In the genomic region with DNA sequence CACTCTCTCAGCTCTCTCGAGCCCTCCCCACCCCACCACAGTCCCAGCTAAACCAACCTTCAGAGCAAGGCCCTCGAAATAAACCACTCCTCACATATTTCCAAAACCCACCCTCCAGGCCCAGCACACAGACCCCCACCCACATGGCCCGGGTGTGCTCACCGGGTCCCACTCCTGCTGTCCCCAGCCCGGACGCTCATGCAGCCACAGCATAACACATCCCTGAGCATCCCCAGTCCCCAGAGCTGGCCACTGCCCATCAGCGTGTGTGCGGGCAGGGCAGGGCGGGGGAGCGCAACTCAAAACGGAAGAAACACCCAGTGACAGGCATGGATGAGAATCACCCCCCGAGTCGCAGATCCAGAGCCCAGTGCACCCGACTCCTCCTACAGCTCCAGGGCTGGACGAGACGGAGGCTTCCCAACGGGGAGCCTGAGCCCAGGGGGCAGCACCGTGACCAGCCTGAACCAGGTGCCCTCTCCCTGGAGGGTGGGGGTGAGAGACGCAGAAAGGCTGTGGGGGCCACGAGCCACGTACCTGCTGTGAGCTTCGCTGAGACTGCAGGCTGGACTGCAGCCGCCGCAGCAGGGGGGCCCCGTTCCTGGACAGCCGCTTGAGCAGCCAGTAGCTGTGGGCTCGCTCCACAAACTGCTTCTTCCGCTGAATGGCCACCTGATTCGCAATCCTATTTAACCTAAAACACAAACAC, we compare ENCODE assay signal across 27 cellular contexts. TPM values are rescaled to one million over a fixed set of nuclear protein-coding genes. Genes with fewer than 3 reads are reported as not detected.
DNase-seq lines count a peak whose midpoint lies in the region; ATAC-seq and TF ChIP-seq lines count a peak whose summit lies in the region.
"Had no signal": no experiment of that assay in that cellular context is flagged by ENCODE, and none has a peak within 500 bp of the region (broad histone marks: within the 10 kb centered on the region; RNA-seq: fewer than 3 reads in every experiment).

No MANE protein-coding gene starts in this region.

- no peak for ATAC-seq in HG02840 (IDR thresholded peaks at IDR 0.05; ENCODE audit: low FRiP score, unreplicated experiment)
- ATAC-seq: left lung, pancreas had no signal

- H4K20me1 ChIP-seq in BLaER1 treated with 17β-estradiol and CSF1 and Interleukin-3, amounts not matched to agents 10 nM and 100 nM = peaks cover 99 to 100% (median 100%) of the 10 kb centered on the region in 11 experiments

- peak overlapping the region in 8 of 11 experiments; percentile 8 to 50 (median 38); a peak in 16 of 22 replicates for H3K4me2 ChIP-seq in BLaER1 treated with 17β-estradiol and CSF1 and Interleukin-3, amounts not matched to agents 10 nM and 100 nM
- H3K4me2 ChIP-seq: KMS-11 had no signal

- peaks cover 45% of the 10 kb centered on the region for H3K36me3 Mint-ChIP-seq in activated CD4-positive, alpha-beta T cell treated with anti-CD3 and anti-CD28 coated beads, Interleukin-2, amount 10 ng/mL, durations not matched to agents 7 days and 5 days (ENCODE audit: low read depth)
- peaks cover 33% of the 10 kb centered on the region for H3K36me3 Mint-ChIP-seq in activated naive CD8-positive, alpha-beta T cell treated with anti-CD3 and anti-CD28 coated beads for 36 hours
- peaks cover 54% of the 10 kb centered on the region for H3K36me3 Mint-ChIP-seq in nephron progenitor cell (ENCODE audit: low read depth)

- H3K4me3 Mint-ChIP-seq in activated CD4-positive, alpha-beta T cell treated with anti-CD3 and anti-CD28 coated beads, Interleukin-2, amount 10 ng/mL, durations not matched to agents 7 days and 5 days = no peak overlapping the region
- H3K4me3 Mint-ChIP-seq in activated naive CD8-positive, alpha-beta T cell treated with anti-CD3 and anti-CD28 coated beads for 36 hours = no peak overlapping the region
- no peak overlapping the region for H3K4me3 Mint-ChIP-seq in nephron progenitor cell

- H3K9me3 ChIP-seq in BLaER1 treated with 17β-estradiol and CSF1 and Interleukin-3, amounts not matched to agents 10 nM and 100 nM (replicated peaks in 1 of 11) = peaks cover 0 to 9% (median 0%) of the 10 kb centered on the region in 11 experiments; a peak in 1 of 22 replicates
- H3K9me3 ChIP-seq: esophagus squamous epithelium, left lung, pancreas, Peyer's patch, spleen, stomach, tibial artery had no signal

- peaks cover 78 to 100% (median 96%) of the 10 kb centered on the region in 11 experiments for H3K36me3 ChIP-seq in BLaER1 treated with 17β-estradiol and CSF1 and Interleukin-3, amounts not matched to agents 10 nM and 100 nM

- peaks cover 45% of the 10 kb centered on the region for H3K4me1 Mint-ChIP-seq in activated CD4-positive, alpha-beta T cell treated with anti-CD3 and anti-CD28 coated beads, Interleukin-2, amount 10 ng/mL, durations not matched to agents 7 days and 5 days
- peaks cover 34% of the 10 kb centered on the region for H3K4me1 Mint-ChIP-seq in activated naive CD8-positive, alpha-beta T cell treated with anti-CD3 and anti-CD28 coated beads for 36 hours
- H3K4me1 Mint-ChIP-seq in nephron progenitor cell = peaks cover 17% of the 10 kb centered on the region

- no peaks in the 10 kb centered on the region for H3K27me3 Mint-ChIP-seq in activated CD4-positive, alpha-beta T cell treated with anti-CD3 and anti-CD28 coated beads, Interleukin-2, amount 10 ng/mL, durations not matched to agents 7 days and 5 days
- H3K27me3 Mint-ChIP-seq in activated naive CD8-positive, alpha-beta T cell treated with anti-CD3 and anti-CD28 coated beads for 36 hours = no peaks in the 10 kb centered on the region
- no peaks in the 10 kb centered on the region for H3K27me3 Mint-ChIP-seq in nephron progenitor cell (ENCODE audit: low read depth, poor library complexity)

- H3K9me3 Mint-ChIP-seq in activated CD4-positive, alpha-beta T cell treated with anti-CD3 and anti-CD28 coated beads, Interleukin-2, amount 10 ng/mL, durations not matched to agents 7 days and 5 days = no peaks in the 10 kb centered on the region
- no peaks in the 10 kb centered on the region for H3K9me3 Mint-ChIP-seq in activated naive CD8-positive, alpha-beta T cell treated with anti-CD3 and anti-CD28 coated beads for 36 hours
- H3K9me3 Mint-ChIP-seq in nephron progenitor cell = peaks cover 28% of the 10 kb centered on the region

- peak overlapping the region in 3 of 11 experiments; percentile 10 to 40 (median 29); a peak in 2 of 22 replicates for H3K27ac ChIP-seq in BLaER1 treated with 17β-estradiol and CSF1 and Interleukin-3, amounts not matched to agents 10 nM and 100 nM
- H3K27ac ChIP-seq: cardiac muscle cell, esophagus squamous epithelium, GM23248, KMS-11, left lung, pancreas, Peyer's patch, spleen, stomach, tibial artery had no signal

- peaks cover 13 to 52% (median 45%) of the 10 kb centered on the region in 10 experiments for H3K4me1 ChIP-seq in BLaER1 treated with 17β-estradiol and CSF1 and Interleukin-3, amounts not matched to agents 10 nM and 100 nM

- CTCF ChIA-PET in activated CD4-positive, alpha-beta T cell treated with anti-CD3 and anti-CD28 coated beads, Interleukin-2, amount 10 ng/mL, durations not matched to agents 7 days and 5 days (lab: Charles Lee) = interaction anchor here (0.8 kb wide), 1 partner anchor 35 kb away, joined by 3 read pairs; no protein-coding TSS in a partner anchor

- peak overlapping the region in 5 of 11 experiments; percentile 4 to 44 (median 18); a peak in 4 of 22 replicates for H3K9ac ChIP-seq in BLaER1 treated with 17β-estradiol and CSF1 and Interleukin-3, amounts not matched to agents 10 nM and 100 nM
- H3K9ac ChIP-seq: GM23248, KMS-11 had no signal

- POLR2A ChIA-PET in activated CD4-positive, alpha-beta T cell treated with anti-CD3 and anti-CD28 coated beads, Interleukin-2, amount 10 ng/mL, durations not matched to agents 7 days and 5 days (lab: Charles Lee) = no interaction called here

- TF ChIP-seq CTCF in nephron progenitor cell (IDR thresholded peaks at IDR 0.05) = no peak

- no peak for DNase-seq in activated CD4-positive, alpha-beta T cell treated with anti-CD3 and anti-CD28 coated beads, Interleukin-2, amount 10 ng/mL, durations not matched to agents 7 days and 5 days
- no peak for DNase-seq in activated CD4-positive, alpha-beta T cell treated with anti-CD3 and anti-CD28 coated beads, Interleukin-2, amount 50 U/mL, for 4 hours
- DNase-seq in activated naive CD8-positive, alpha-beta T cell treated with anti-CD3 and anti-CD28 coated beads for 36 hours = no peak
- no peak for DNase-seq in nephron progenitor cell
- DNase-seq in activated gamma-delta T cell (lab: John Stamatoyannopoulos, UW) = no peak
- DNase-seq in stimulated activated CD4-positive, alpha-beta T cell treated with anti-CD3 and anti-CD28 coated beads, Interleukin-2, amount 100 ng/mL, for 48 hours = no peak
- DNase-seq: activated CD4-positive, alpha-beta T cell treated with anti-CD3 and anti-CD28 coated beads for 4 hours; activated effector memory CD4-positive, alpha-beta T cell treated with Interleukin-2 at 50 U/mL for 16 hours; cortex of kidney; esophagus squamous epithelium; GM23248; hippocampal formation; NCI-H146; NCI-H2171; NCI-H524; Peyer's patch; spleen; stimulated activated CD4-positive, alpha-beta T cell treated with anti-CD3 and anti-CD28 coated beads, Interleukin-4, amount 100 ng/mL, for 24 hours; stomach; T-helper 1 cell; tibial artery had no signal

- no peak overlapping the region for H3K4me3 ChIP-seq in BLaER1 treated with 17β-estradiol and CSF1 and Interleukin-3, amounts not matched to agents 10 nM and 100 nM
- H3K4me3 ChIP-seq: cardiac muscle cell, esophagus squamous epithelium, GM23248, left lung, pancreas, Peyer's patch, spleen, stomach, tibial artery had no signal

- peak overlapping the region; percentile 36 for H3K27ac Mint-ChIP-seq in activated CD4-positive, alpha-beta T cell treated with anti-CD3 and anti-CD28 coated beads, Interleukin-2, amount 10 ng/mL, durations not matched to agents 7 days and 5 days
- H3K27ac Mint-ChIP-seq in activated naive CD8-positive, alpha-beta T cell treated with anti-CD3 and anti-CD28 coated beads for 36 hours = peak overlapping the region; percentile 29
- H3K27ac Mint-ChIP-seq in nephron progenitor cell = peak overlapping the region; percentile 93

- no peaks in the 10 kb centered on the region for H3K27me3 ChIP-seq in BLaER1 treated with 17β-estradiol and CSF1 and Interleukin-3, amounts not matched to agents 10 nM and 100 nM
- H3K27me3 ChIP-seq: cardiac muscle cell, esophagus squamous epithelium, left lung, pancreas, Peyer's patch, spleen, stomach, tibial artery had no signal

RNA-seq across cellular contexts. Expression of a gene that starts 23.9 kb away (rescaled TPM):
- total RNA-seq in activated CD4-positive, alpha-beta T cell treated with anti-CD3 and anti-CD28 coated beads, Interleukin-2, amount 10 ng/mL, durations not matched to agents 7 days and 5 days = 10 to 100 TPM; 46.9 to 49.2 TPM
- total RNA-seq in activated naive CD8-positive, alpha-beta T cell treated with anti-CD3 and anti-CD28 coated beads for 36 hours = 10 to 100 TPM; 22.7 to 23.2 TPM

RNA-seq across cellular contexts. Expression of a gene that starts 49.8 kb away (rescaled TPM):
- total RNA-seq in activated CD4-positive, alpha-beta T cell treated with anti-CD3 and anti-CD28 coated beads, Interleukin-2, amount 10 ng/mL, durations not matched to agents 7 days and 5 days = 10 to 100 TPM; 20.0 to 20.8 TPM
- total RNA-seq in activated naive CD8-positive, alpha-beta T cell treated with anti-CD3 and anti-CD28 coated beads for 36 hours = 10 to 100 TPM; 20.6 to 20.7 TPM

Comparison
In these comparisons a context has a peak if more than half of its experiments do, and no peak if none do; other contexts are left out.
1. H3K27ac Mint-ChIP-seq: peak in every context shown above with its lines; median percentile 93 in nephron progenitor cell; 36 in activated CD4-positive, alpha-beta T cell treated with anti-CD3 and anti-CD28 coated beads, Interleukin-2, amount 10 ng/mL, durations not matched to agents 7 days and 5 days; 29 in activated naive CD8-positive, alpha-beta T cell treated with anti-CD3 and anti-CD28 coated beads for 36 hours.